Comparison of ENCODE assay signal across 9 cellular contexts in genomic region chr22:43883012-43883661, GRCh38. TPM values are rescaled to one million over a fixed set of nuclear protein-coding genes. Genes with fewer than 3 reads are reported as not detected.
DNase-seq lines count a peak whose midpoint lies in the region; FAIRE-seq and TF ChIP-seq lines count a peak whose summit lies in the region.
"Had no signal": no experiment of that assay in that cellular context is flagged by ENCODE, and none has a peak within 500 bp of the region (broad histone marks: within the 10 kb centered on the region; RNA-seq: fewer than 3 reads in every experiment).

No MANE protein-coding gene starts in this region.

- no peak overlapping the region for H3K9ac ChIP-seq in SU-DHL-6 (ENCODE audit: low read length)
- H3K9ac ChIP-seq in keratinocyte (ENCODE audit: control insufficient read depth, extremely low read depth, insufficient read depth, low read length), result no peak overlapping the region

- H3K4me2 ChIP-seq in SU-DHL-6 (ENCODE audit: low read depth, low read length, poor library complexity, severe bottlenecking), result no peak overlapping the region
- H3K4me2 ChIP-seq in keratinocyte (ENCODE audit: control insufficient read depth, extremely low read depth, insufficient read depth, low read depth, low read length), result no peak overlapping the region

- H3K36me3 ChIP-seq in SU-DHL-6 (ENCODE audit: low read length) (no peaks in the 10 kb centered on the region), keratinocyte (ENCODE audit: control insufficient read depth in 2 of 2, extremely low read depth in 1 of 2, insufficient read depth in 2 of 2, low read length in 2 of 2) (no peaks in the 10 kb centered on the region)

- no peak for TF ChIP-seq POLR2A in NB4 (IDR thresholded peaks at IDR 0.05; ENCODE audit: extremely low read depth, insufficient read length)

- dilution Hi-C loops in keratinocyte (cut with MboI; ENCODE audit: extremely low pct_ligation_motif_present, low sequenced_read_pairs), result no loop called here

- peak; percentile 87 for TF ChIP-seq CTCF in NB4 (IDR thresholded peaks at IDR 0.05; ENCODE audit: low read depth, low read length)
- peak; percentile 68 for TF ChIP-seq CTCF in SU-DHL-6 (IDR thresholded peaks at IDR 0.05; ENCODE audit: insufficient read depth, low read length, poor library complexity, severe bottlenecking)
- TF ChIP-seq CTCF in astrocyte of the cerebellum (IDR thresholded peaks at IDR 0.05; ENCODE audit: low read depth, low read length, missing control alignments), result peak; percentile 66
- TF ChIP-seq CTCF in keratinocyte (optimal IDR thresholded peaks at IDR 0.05 in 1 of 3, IDR thresholded peaks at IDR 0.05 in 1 of 3, conservative IDR thresholded peaks at IDR 0.05 in 1 of 3; ENCODE audit: extremely low read depth in 1 of 3, insufficient read depth in 2 of 3, low read length in 3 of 3), result peak; percentile 80 to 91 (median 88)

- H3K79me2 ChIP-seq in SU-DHL-6 (ENCODE audit: insufficient read depth, low read length), result no peaks in the 10 kb centered on the region
- H3K79me2 ChIP-seq in keratinocyte (ENCODE audit: control insufficient read depth, insufficient read depth, low read length), result no peaks in the 10 kb centered on the region

- H3K9me3 ChIP-seq in SU-DHL-6 (ENCODE audit: insufficient read depth, low read length), result no peaks in the 10 kb centered on the region
- H3K9me3 ChIP-seq in keratinocyte (ENCODE audit: control insufficient read depth, low read depth, low read length), result no peaks in the 10 kb centered on the region

- no peaks in the 10 kb centered on the region for H3K9me1 ChIP-seq in keratinocyte (ENCODE audit: control insufficient read depth, extremely low read depth, insufficient read depth, low read length)

- H3K9me2 ChIP-seq in SU-DHL-6 (replicated peaks; ENCODE audit: insufficient read depth, low read length), result no peaks in the 10 kb centered on the region

- H3K27ac ChIP-seq in SU-DHL-6 (ENCODE audit: low read depth, low read length) (no peak overlapping the region), keratinocyte (ENCODE audit: control insufficient read depth, insufficient read depth, low read length) (no peak overlapping the region)

- DNase-seq in activated gamma-delta T cell treated with Interleukin-2 at 50 U/mL for 16 hours, result peak; percentile 31
- no peak for DNase-seq in activated gamma-delta T cell (lab: John Stamatoyannopoulos, UW)
- peak; percentile 79 for DNase-seq in NB4 (ENCODE audit: low read depth)
- peak; percentile 40 for DNase-seq in astrocyte of the cerebellum (ENCODE audit: low read depth)
- peak; percentile 53 for DNase-seq in keratinocyte (ENCODE audit: low read depth, low spot score)
- peak; percentile 15 to 19 for DNase-seq in stimulated activated CD8-positive, alpha-beta memory T cell treated with anti-CD3 and anti-CD28 coated beads, Interleukin-15, amount 100 ng/mL, for 48 hours (ENCODE audit: low read depth in 2 of 2)
- no peak for DNase-seq in cerebellum (ENCODE audit: low spot score)

- in situ Hi-C loops in astrocyte of the cerebellum (cut with HindIII; ENCODE audit: low sequenced_read_pairs), result no loop called here

- no peaks in the 10 kb centered on the region for H3F3A ChIP-seq in SU-DHL-6 (ENCODE audit: insufficient read depth)

- H3K4me3 ChIP-seq in NB4 (ENCODE audit: low read depth, low read length) (no peak overlapping the region), SU-DHL-6 (ENCODE audit: insufficient read depth, low read length, poor library complexity, severe bottlenecking) (no peak overlapping the region), astrocyte of the cerebellum (ENCODE audit: low read depth, low read length) (no peak overlapping the region), keratinocyte (ENCODE audit: control insufficient read depth in 2 of 3, extremely low read depth in 1 of 3, insufficient read depth in 2 of 3, low read depth in 1 of 3, low read length in 3 of 3) (no peak overlapping the region)

- H3K27me3 ChIP-seq in SU-DHL-6 (ENCODE audit: low read length), result no peaks in the 10 kb centered on the region
- H3K27me3 ChIP-seq in keratinocyte (ENCODE audit: control insufficient read depth, extremely low read depth, insufficient read depth, low read length), result peaks cover 9% of the 10 kb centered on the region

- H2AFZ ChIP-seq in SU-DHL-6 (ENCODE audit: low read depth, low read length, severe bottlenecking) (no peak overlapping the region), keratinocyte (ENCODE audit: control insufficient read depth, low read length) (no peak overlapping the region)

- peak; percentile 67 for FAIRE-seq in keratinocyte (lab: Jason Lieb, UNC)
- FAIRE-seq: frontal cortex had no signal

- H4K20me1 ChIP-seq in SU-DHL-6 (ENCODE audit: low read depth, low read length) (no peaks in the 10 kb centered on the region), keratinocyte (ENCODE audit: control insufficient read depth, extremely low read depth, insufficient read depth, low read length) (no peaks in the 10 kb centered on the region)

- no peaks in the 10 kb centered on the region for H3K4me1 ChIP-seq in keratinocyte (ENCODE audit: control insufficient read depth, extremely low read depth, insufficient read depth, low read length)

RNA-seq across cellular contexts. Expression of gene PNPLA5, which starts 8.7 kb away (rescaled TPM):
- polyA plus RNA-seq in keratinocyte, result not detected in 3 replicates
- polyA plus RNA-seq in keratinocyte (2011; ENCODE audit: low read depth), result not detected
- polyA plus RNA-seq in keratinocyte (2011; cell fraction: cytosol; rRNA removed), result not detected in 2 replicates
- 0.05 TPM in 1 of 2 replicates, not detected in the other for polyA plus RNA-seq in keratinocyte (2011; cell fraction: nucleus; rRNA removed)
- polyA plus RNA-seq in keratinocyte (2012; ENCODE audit: low replicate concordance), result 0.07 TPM in 1 of 2 replicates, not detected in the other
- polyA minus RNA-seq in keratinocyte, result 0.10 TPM in 1 of 3 replicates, not detected in the others
- polyA minus RNA-seq in keratinocyte (2011; cell fraction: cytosol; rRNA and poly(A)+ RNA removed), result not detected
- not detected in 2 replicates for polyA minus RNA-seq in keratinocyte (2011; cell fraction: nucleus; rRNA and poly(A)+ RNA removed)
- total RNA-seq in cerebellum, result not detected

RNA-seq across cellular contexts. Expression of gene SULT4A1, which starts 20.8 kb away (rescaled TPM):
- polyA plus RNA-seq in keratinocyte, result 0.26 to 1.0 TPM (median 0.33 TPM) in 3 replicates
- polyA plus RNA-seq in keratinocyte (2011; ENCODE audit: low read depth), result not detected
- 0.44 and 0.50 TPM in 2 replicates for polyA plus RNA-seq in keratinocyte (2011; cell fraction: cytosol; rRNA removed)
- 4.4 and 5.6 TPM in 2 replicates for polyA plus RNA-seq in keratinocyte (2011; cell fraction: nucleus; rRNA removed)
- 0.06 TPM in 2 replicates for polyA plus RNA-seq in keratinocyte (2012; ENCODE audit: low replicate concordance)
- 0.13 to 0.56 TPM in 2 of 3 replicates, not detected in the other for polyA minus RNA-seq in keratinocyte
- not detected for polyA minus RNA-seq in keratinocyte (2011; cell fraction: cytosol; rRNA and poly(A)+ RNA removed)
- 1.1 and 1.5 TPM in 2 replicates for polyA minus RNA-seq in keratinocyte (2011; cell fraction: nucleus; rRNA and poly(A)+ RNA removed)
- 29.7 TPM for total RNA-seq in cerebellum

RNA-seq across cellular contexts. Expression of gene PNPLA3, which starts 40.5 kb away (rescaled TPM):
- polyA plus RNA-seq in keratinocyte, result 12.0 to 18.5 TPM (median 15.2 TPM) in 3 replicates
- 5.0 TPM for polyA plus RNA-seq in keratinocyte (2011; ENCODE audit: low read depth)
- 7.6 and 10.3 TPM in 2 replicates for polyA plus RNA-seq in keratinocyte (2011; cell fraction: cytosol; rRNA removed)
- polyA plus RNA-seq in keratinocyte (2011; cell fraction: nucleus; rRNA removed), result 52.2 and 69.8 TPM in 2 replicates
- 8.5 and 9.4 TPM in 2 replicates for polyA plus RNA-seq in keratinocyte (2012; ENCODE audit: low replicate concordance)
- polyA minus RNA-seq in keratinocyte, result 17.5 to 38.8 TPM (median 18.0 TPM) in 3 replicates
- polyA minus RNA-seq in keratinocyte (2011; cell fraction: cytosol; rRNA and poly(A)+ RNA removed), result 3.8 TPM
- polyA minus RNA-seq in keratinocyte (2011; cell fraction: nucleus; rRNA and poly(A)+ RNA removed), result 15.4 and 22.9 TPM in 2 replicates
- 7.7 TPM for total RNA-seq in cerebellum

Comparison
In these comparisons a context has a peak if more than half of its experiments do, and no peak if none do; other contexts are left out.
1. DNase-seq: peak in activated gamma-delta T cell treated with Interleukin-2 at 50 U/mL for 16 hours (single experiment), NB4 (single experiment), astrocyte of the cerebellum (single experiment), keratinocyte (single experiment) and stimulated activated CD8-positive, alpha-beta memory T cell treated with anti-CD3 and anti-CD28 coated beads, Interleukin-15, amount 100 ng/mL, for 48 hours (2 of 2); none in activated gamma-delta T cell (single experiment) and cerebellum (single experiment).
2. Peak in every context shown above with its lines, with median percentiles within 50 percentile points of each other: CTCF ChIP-seq.